ENCODE assay signal across 14 cellular contexts in genomic region chr11:47572715-47573255, GRCh38. TPM values are rescaled to one million over a fixed set of nuclear protein-coding genes. Genes with fewer than 3 reads are reported as not detected.
DNase-seq lines count a peak whose midpoint lies in the region; ATAC-seq, FAIRE-seq and TF ChIP-seq lines count a peak whose summit lies in the region.
"Had no signal": no experiment of that assay in that cellular context is flagged by ENCODE, and none has a peak within 500 bp of the region (broad histone marks: within the 10 kb centered on the region; RNA-seq: fewer than 3 reads in every experiment).

No MANE protein-coding gene starts in this region.

- H2BK20ac ChIP-seq in IMR-90 (ENCODE audit: low read depth, low read length): peak overlapping the region; percentile 55; the same call in 1 of the 2 replicates

- H3K4me1 ChIP-seq in IMR-90 (ENCODE audit: control insufficient read depth, insufficient read depth, low read length) (peaks cover 12% of the 10 kb centered on the region), astrocyte (ENCODE audit: insufficient read depth, low read length) (peaks cover 19% of the 10 kb centered on the region), heart left ventricle (peaks cover 2 to 48% (median 35%) of the 10 kb centered on the region in 12 donors), skeletal muscle satellite cell (ENCODE audit: control insufficient read depth, insufficient read depth, low read length) (peaks cover 26% of the 10 kb centered on the region), esophagus squamous epithelium (peaks cover 4 to 38% (median 10%) of the 10 kb centered on the region in 3 donors)

- TF ChIP-seq CTCF in IMR-90 (conservative IDR thresholded peaks at IDR 0.05; ENCODE audit: low read depth, low read length) (no peak), astrocyte (IDR thresholded peaks at IDR 0.05; ENCODE audit: insufficient read depth, low read depth, low read length) (no peak), heart left ventricle (IDR thresholded peaks at IDR 0.05) (no peak), esophagus squamous epithelium (IDR thresholded peaks at IDR 0.05) (no peak)

- dilution Hi-C loops in IMR-90 (cut with HindIII; ENCODE audit: low sequenced_read_pairs, unreplicated experiment): no loop called here

- ATAC-seq in IMR-90 (ENCODE audit: low read depth) (no peak; the same call in 1 of the 2 replicates), heart left ventricle (peak in 2 of 4 donors; percentile 20 to 25), GM18498 (IDR thresholded peaks at IDR 0.05; ENCODE audit: unreplicated experiment) (no peak)

- H3K9me3 Mint-ChIP-seq in astrocyte (ENCODE audit: unreplicated experiment): no peaks in the 10 kb centered on the region
- H3K9me3 Mint-ChIP-seq: naive B cell had no signal

- H3K4me2 ChIP-seq in IMR-90 (ENCODE audit: low read depth, low read length) (no peak overlapping the region), astrocyte (ENCODE audit: low read length) (peak overlapping the region; percentile 6), skeletal muscle satellite cell (ENCODE audit: low read length) (peak overlapping the region; percentile 42)
- H3K4me2 ChIP-seq: BLaER1 had no signal

- no peaks in the 10 kb centered on the region for H3K27me3 ChIP-seq in IMR-90 (ENCODE audit: control insufficient read depth, insufficient read depth, low read length)
- no peaks in the 10 kb centered on the region for H3K27me3 ChIP-seq in astrocyte (ENCODE audit: insufficient read depth, low read length)
- H3K27me3 ChIP-seq in heart left ventricle: no peaks in the 10 kb centered on the region
- H3K27me3 ChIP-seq in skeletal muscle satellite cell (ENCODE audit: control insufficient read depth, insufficient read depth, low read length): no peaks in the 10 kb centered on the region
- no peaks in the 10 kb centered on the region for H3K27me3 ChIP-seq in esophagus squamous epithelium
- H3K27me3 ChIP-seq: BLaER1, cardiac muscle cell had no signal

- TF ChIP-seq POLR2A in IMR-90 (IDR thresholded peaks at IDR 0.05; ENCODE audit: low read depth, low read length) (no peak), heart left ventricle (IDR thresholded peaks at IDR 0.05) (no peak), esophagus squamous epithelium (IDR thresholded peaks at IDR 0.05) (no peak)

- peaks cover 17% of the 10 kb centered on the region for H3K36me3 Mint-ChIP-seq in astrocyte (ENCODE audit: low read depth, unreplicated experiment)

- no peak overlapping the region for H3K27ac Mint-ChIP-seq in astrocyte (ENCODE audit: unreplicated experiment)
- H3K27ac Mint-ChIP-seq: naive B cell had no signal

- no peak overlapping the region for H4K91ac ChIP-seq in IMR-90 (ENCODE audit: insufficient read depth, low read depth, low read length)

- no peak for TF ChIP-seq RAD21 in IMR-90 (IDR thresholded peaks at IDR 0.05; ENCODE audit: low read length)

- peak overlapping the region; percentile 70; the same call in 1 of the 2 replicates for H2AK5ac ChIP-seq in IMR-90 (ENCODE audit: low read depth, low read length)

- H2BK5ac ChIP-seq in IMR-90 (ENCODE audit: low read depth, low read length, poor library complexity, severe bottlenecking): peak overlapping the region; percentile 80

- peak overlapping the region; percentile 67 for H2AK9ac ChIP-seq in IMR-90 (replicated peaks; ENCODE audit: low read depth, low read length, poor library complexity)

- no peak overlapping the region for H4K5ac ChIP-seq in IMR-90 (ENCODE audit: low read depth, low read length)

- H4K20me1 ChIP-seq in IMR-90 (ENCODE audit: insufficient read depth, low read length) (peaks cover 13% of the 10 kb centered on the region; the same call in 1 of the 2 replicates), astrocyte (ENCODE audit: insufficient read depth, low read length) (peaks cover 24% of the 10 kb centered on the region)

- H3K9me3 ChIP-seq in IMR-90 (ENCODE audit: control insufficient read depth, insufficient read depth, low read length) (no peaks in the 10 kb centered on the region), astrocyte (ENCODE audit: insufficient read depth, low read depth, low read length) (no peaks in the 10 kb centered on the region), heart left ventricle (no peaks in the 10 kb centered on the region), skeletal muscle satellite cell (replicated peaks; ENCODE audit: low read length) (no peaks in the 10 kb centered on the region), esophagus squamous epithelium (no peaks in the 10 kb centered on the region)
- H3K9me3 ChIP-seq: BLaER1 had no signal

- no peak overlapping the region for H4K8ac ChIP-seq in IMR-90 (ENCODE audit: low read depth in 2 of 2, low read length in 2 of 2)

- H3K4me3 ChIP-seq in IMR-90 (ENCODE audit: insufficient read depth, low read depth, low read length) (no peak overlapping the region), astrocyte (ENCODE audit: insufficient read depth, low read depth, low read length) (no peak overlapping the region), heart left ventricle (no peak overlapping the region), skeletal muscle satellite cell (ENCODE audit: low read length) (no peak overlapping the region), esophagus squamous epithelium (no peak overlapping the region)
- H3K4me3 ChIP-seq: BLaER1, cardiac muscle cell had no signal

- H2BK15ac ChIP-seq in IMR-90 (ENCODE audit: low read depth, low read length): no peak overlapping the region; the same call in 2 of the 3 replicates

- in situ Hi-C loops in IMR-90 (cut with MboI; ENCODE audit: low sequenced_read_pairs): no loop called here

- H3K4ac ChIP-seq in IMR-90 (ENCODE audit: low read depth, low read length): peak overlapping the region; percentile 45

- CTCF ChIA-PET in IMR-90 (lab: Yijun Ruan, JAX): no interaction called here

- H3K79me2 ChIP-seq in astrocyte (ENCODE audit: insufficient read depth, low read length): peaks cover 66% of the 10 kb centered on the region

- H3K27me3 Mint-ChIP-seq in astrocyte (ENCODE audit: low read depth, unreplicated experiment): no peaks in the 10 kb centered on the region
- H3K27me3 Mint-ChIP-seq: naive B cell had no signal

- no peak overlapping the region for H2AFZ ChIP-seq in IMR-90 (replicated peaks; ENCODE audit: low read length, poor library complexity)
- no peak overlapping the region for H2AFZ ChIP-seq in astrocyte (ENCODE audit: low read depth, low read length)

- no peak overlapping the region for H3K56ac ChIP-seq in IMR-90 (ENCODE audit: extremely low read depth, insufficient read depth, low read length)

- H3K36me3 ChIP-seq in IMR-90 (ENCODE audit: control insufficient read depth, insufficient read depth, low read length): peaks cover 32% of the 10 kb centered on the region
- H3K36me3 ChIP-seq in astrocyte (ENCODE audit: insufficient read depth, low read length): peaks cover 20% of the 10 kb centered on the region
- peaks cover 0 to 90% (median 73%) of the 10 kb centered on the region in 9 donors for H3K36me3 ChIP-seq in heart left ventricle
- H3K36me3 ChIP-seq in skeletal muscle satellite cell (ENCODE audit: insufficient read depth, low read length): peaks cover 48% of the 10 kb centered on the region
- peaks cover 8 to 97% (median 15%) of the 10 kb centered on the region in 3 donors for H3K36me3 ChIP-seq in esophagus squamous epithelium

- BruUV-seq in IMR-90 (replicated peaks; lab: Mats Ljungman, UMichigan): no TSS peak

- intact Hi-C loops in IMR-90 (cut with micrococcal nuclease) (no loop called here), heart left ventricle (cut with DNase I) (no loop called here), esophagus squamous epithelium (cut with DNase I) (no loop called here)

- DNase-seq in IMR-90 (no peak), astrocyte (ENCODE audit: low read depth) (no peak), heart left ventricle (no peak), esophagus squamous epithelium (lab: John Stamatoyannopoulos, UW) (no peak), medulla oblongata (ENCODE audit: extremely low spot score) (no peak), SHP77 treated with DMSO at 0.1 percent for 48 hours (lab: John Stamatoyannopoulos, UW) (no peak)
- DNase-seq: GDM1, naive B cell, NCI-H526, SHP77 had no signal

- H2BK120ac ChIP-seq in IMR-90 (ENCODE audit: low read depth, low read length): no peak overlapping the region; the same call in 1 of the 2 replicates

- no peak overlapping the region for H3K18ac ChIP-seq in IMR-90 (ENCODE audit: low read depth, low read length)

- POLR2A ChIA-PET in IMR-90 (lab: Charles Lee; ENCODE audit: unreplicated experiment): no interaction called here

- FAIRE-seq in astrocyte (lab: Jason Lieb, UNC): no peak

- H3K9me1 ChIP-seq in IMR-90 (ENCODE audit: insufficient read depth, low read length): peaks cover 14% of the 10 kb centered on the region

- peak overlapping the region; percentile 12; the same call in 1 of the 2 replicates for H3K27ac ChIP-seq in IMR-90 (ENCODE audit: insufficient read depth, low read length)
- H3K27ac ChIP-seq in astrocyte (ENCODE audit: low read depth, low read length): peak overlapping the region; percentile 19
- H3K27ac ChIP-seq in heart left ventricle: peak overlapping the region in 8 of 12 donors; percentile 25 to 68 (median 42)
- no peak overlapping the region for H3K27ac ChIP-seq in esophagus squamous epithelium
- H3K27ac ChIP-seq: BLaER1, cardiac muscle cell had no signal

- H3K9ac ChIP-seq in IMR-90 (ENCODE audit: low read depth, low read length): no peak overlapping the region
- H3K9ac ChIP-seq in astrocyte (ENCODE audit: low read length): peak overlapping the region; percentile 15
- H3K9ac ChIP-seq in skeletal muscle satellite cell (ENCODE audit: low read depth, low read length): peak overlapping the region; percentile 55
- H3K9ac ChIP-seq: BLaER1 had no signal

- H3K14ac ChIP-seq in IMR-90 (replicated peaks; ENCODE audit: low read depth, low read length): no peak overlapping the region

- H3K23ac ChIP-seq in IMR-90 (ENCODE audit: low read depth, low read length): no peak overlapping the region

- peaks cover 35 to 57% of the 10 kb centered on the region in 2 experiments for H3K79me1 ChIP-seq in IMR-90 (ENCODE audit: low read depth in 1 of 2, low read length in 2 of 2)

- peaks cover 2% of the 10 kb centered on the region for H3K4me1 Mint-ChIP-seq in astrocyte (ENCODE audit: low read depth, unreplicated experiment)

- H3K4me3 Mint-ChIP-seq in astrocyte (ENCODE audit: unreplicated experiment): no peak overlapping the region

- WGBS in IMR-90 (ENCODE audit: extremely low coverage in 2 of 2, insufficient read length in 1 of 2), 2 experiments: 48% methylated on average over 3 of the region's 8 CpGs; no CpG with 5 or more reads in 1 of the 2 experiments
- 21 to 32% (median 23%) methylated on average over 6 to 8 of the region's 8 CpGs for WGBS in heart left ventricle, 4 donors
- WGBS in esophagus squamous epithelium, 2 donors: 35 to 50% methylated on average over 3 of the region's 8 CpGs

RNA-seq across cellular contexts. Expression of gene KBTBD4, which starts 6.0 kb away (rescaled TPM):
- total RNA-seq in IMR-90 (2012; rRNA removed) (37.2 and 41.6 TPM in 2 replicates), astrocyte (11.9 and 12.5 TPM in 2 replicates), heart left ventricle (10 to 100 TPM; 10.7 to 23.7 (median 15.7) TPM), esophagus squamous epithelium (10 to 100 TPM; 12.4 to 22.7 (median 16.0) TPM)
- polyA plus RNA-seq in IMR-90 (2012; rRNA removed) (12.2 and 14.9 TPM in 2 replicates), heart left ventricle (10 to 100 TPM in 1 of 2 donors, 1 to 10 TPM in 1; 5.0 to 12.8 TPM)
- polyA plus RNA-seq in IMR-90 (2012; cell fraction: cytosol; rRNA removed): 9.1 and 21.9 TPM in 2 replicates
- 6.9 and 10.5 TPM in 2 replicates for polyA plus RNA-seq in IMR-90 (2012; cell fraction: nucleus; rRNA removed; ENCODE audit: low replicate concordance)
- 18.0 and 21.0 TPM in 2 replicates for total RNA-seq in skeletal muscle satellite cell (2012; rRNA removed)

RNA-seq across cellular contexts. Expression of gene NDUFS3, which starts 6.1 kb away (rescaled TPM):
- total RNA-seq in IMR-90 (2012; rRNA removed): 77.1 and 79.7 TPM in 2 replicates
- 108 and 114 TPM in 2 replicates for polyA plus RNA-seq in IMR-90 (2012; rRNA removed)
- polyA plus RNA-seq in IMR-90 (2012; cell fraction: cytosol; rRNA removed): 158 and 196 TPM in 2 replicates
- polyA plus RNA-seq in IMR-90 (2012; cell fraction: nucleus; rRNA removed; ENCODE audit: low replicate concordance): 127 and 140 TPM in 2 replicates
- total RNA-seq in astrocyte: 80.7 and 88.7 TPM in 2 replicates
- total RNA-seq in heart left ventricle: 100 to 1,000 TPM; 134 to 310 (median 236) TPM
- 100 to 1,000 TPM; 222 to 478 TPM for polyA plus RNA-seq in heart left ventricle
- total RNA-seq in skeletal muscle satellite cell (2012; rRNA removed): 68.2 and 77.8 TPM in 2 replicates
- total RNA-seq in esophagus squamous epithelium: 10 to 100 TPM; 65.5 to 89.9 (median 83.6) TPM

RNA-seq across cellular contexts. Expression of gene PTPMT1, which starts 7.4 kb away (rescaled TPM):
- total RNA-seq in IMR-90 (2012; rRNA removed) (51.4 and 55.0 TPM in 2 replicates), astrocyte (32.4 and 33.9 TPM in 2 replicates), heart left ventricle (10 to 100 TPM; 17.4 to 77.4 (median 22.7) TPM), esophagus squamous epithelium (10 to 100 TPM; 67.7 to 92.3 (median 78.7) TPM)
- polyA plus RNA-seq in IMR-90 (2012; rRNA removed) (51.6 and 58.3 TPM in 2 replicates), heart left ventricle (10 to 100 TPM; 37.2 to 50.8 TPM)
- polyA plus RNA-seq in IMR-90 (2012; cell fraction: cytosol; rRNA removed): 77.4 and 85.2 TPM in 2 replicates
- polyA plus RNA-seq in IMR-90 (2012; cell fraction: nucleus; rRNA removed; ENCODE audit: low replicate concordance): 29.3 and 32.5 TPM in 2 replicates
- 63.6 and 83.1 TPM in 2 replicates for total RNA-seq in skeletal muscle satellite cell (2012; rRNA removed)

RNA-seq across cellular contexts. Expression of gene FAM180B, which starts 13.7 kb away (rescaled TPM):
- total RNA-seq in IMR-90 (2012; rRNA removed): not detected in 2 replicates
- not detected in 2 replicates for polyA plus RNA-seq in IMR-90 (2012; rRNA removed)
- 0.02 TPM in 1 of 2 replicates, not detected in the other for polyA plus RNA-seq in IMR-90 (2012; cell fraction: cytosol; rRNA removed)
- polyA plus RNA-seq in IMR-90 (2012; cell fraction: nucleus; rRNA removed; ENCODE audit: low replicate concordance): 0.14 and 0.29 TPM in 2 replicates
- 0.16 TPM in 1 of 2 replicates, not detected in the other for total RNA-seq in astrocyte
- 1 to 10 TPM in 1 of 9 donors, under 1 TPM in 5, not detected in 3; 0.21 to 1.3 (median 0.39) TPM for total RNA-seq in heart left ventricle
- under 1 TPM in 1 of 2 donors, not detected in 1; 0.15 TPM for polyA plus RNA-seq in heart left ventricle
- under 0.01 and 0.44 TPM in 2 replicates for total RNA-seq in skeletal muscle satellite cell (2012; rRNA removed)
- not detected for total RNA-seq in esophagus squamous epithelium
- total RNA-seq: cardiac muscle cell had no signal

RNA-seq across cellular contexts. Expression of gene CELF1, which starts 19.9 kb away (rescaled TPM):
- total RNA-seq in IMR-90 (2012; rRNA removed): 109 and 135 TPM in 2 replicates
- 61.6 and 63.3 TPM in 2 replicates for polyA plus RNA-seq in IMR-90 (2012; rRNA removed)
- polyA plus RNA-seq in IMR-90 (2012; cell fraction: cytosol; rRNA removed): 22.7 and 26.4 TPM in 2 replicates
- polyA plus RNA-seq in IMR-90 (2012; cell fraction: nucleus; rRNA removed; ENCODE audit: low replicate concordance): 86.9 and 136 TPM in 2 replicates
- 92.8 and 101 TPM in 2 replicates for total RNA-seq in astrocyte
- total RNA-seq in heart left ventricle: 100 to 1,000 TPM in 2 of 9 donors, 10 to 100 TPM in 7; 63.3 to 111 (median 88.6) TPM
- 10 to 100 TPM; 27.3 to 65.2 TPM for polyA plus RNA-seq in heart left ventricle
- 70.1 and 76.6 TPM in 2 replicates for total RNA-seq in skeletal muscle satellite cell (2012; rRNA removed)
- total RNA-seq in esophagus squamous epithelium: 10 to 100 TPM; 50.4 to 88.9 (median 64.1) TPM

Comparison
In these comparisons a context has a peak if more than half of its experiments do, and no peak if none do; other contexts are left out.
1. H3K27ac ChIP-seq: peak in IMR-90 (single experiment), astrocyte (single experiment) and heart left ventricle (8 of 12); none in esophagus squamous epithelium (0 of 4).